In genomic region chr14:25552826-25553225, GRCh38 we compare ENCODE assay signal across 34 cellular contexts.
"Had no signal": no experiment of that assay in that cellular context is flagged by ENCODE, and none has a peak within 500 bp of the region (broad histone marks: within the 10 kb centered on the region; RNA-seq: fewer than 3 reads in every experiment).

No MANE protein-coding gene starts in this region.

- H3K36me3 ChIP-seq: MG63 had no signal

- DNase-seq: Karpas-422, Kasumi-1, MG63, MM.1S, MV-4-11, NCI-H1048, NCI-H1092, NCI-H1092 treated with DMSO at 0.1 percent for 48 hours, NCI-H1105, NCI-H1105 treated with DMSO at 0.1 percent for 48 hours, NCI-H1417, NCI-H1417 treated with DMSO at 0.1 percent for 48 hours, NCI-H1436, NCI-H1436 treated with DMSO at 0.1 percent for 48 hours, NCI-H146, NCI-H1694, NCI-H1694 treated with DMSO at 0.1 percent for 48 hours, NCI-H187, NCI-H187 treated with DMSO at 0.1 percent for 48 hours, NCI-H1930, NCI-H2029, NCI-H2029 treated with DMSO at 0.1 percent for 48 hours, NCI-H2081, NCI-H2081 treated with DMSO at 0.1 percent for 48 hours, NCI-H2107, NCI-H2171, NCI-H2171 treated with DMSO at 0.1 percent for 48 hours, NCI-H2227 treated with DMSO at 0.1 percent for 48 hours, NCI-H226, NCI-H345, NCI-H446, NCI-H446 treated with DMSO at 0.1 percent for 48 hours, NCI-H510A, NCI-H510A treated with DMSO at 0.1 percent for 48 hours had no signal

- H3K4me3 ChIP-seq: MG63 had no signal

- H3K27me3 ChIP-seq: MG63 had no signal

- H3K9me3 ChIP-seq: MG63 had no signal
